ENCODE assay signal across 16 cellular contexts in genomic region chr6:38162493-38163185, GRCh38.
DNase-seq lines count a peak whose midpoint lies in the region; ATAC-seq, FAIRE-seq and TF ChIP-seq lines count a peak whose summit lies in the region.
"Had no signal": no experiment of that assay in that cellular context is flagged by ENCODE, and none has a peak within 500 bp of the region (broad histone marks: within the 10 kb centered on the region; RNA-seq: fewer than 3 reads in every experiment).

No MANE protein-coding gene starts in this region.

- no peak overlapping the region for H3K27ac Mint-ChIP-seq in activated naive CD4-positive, alpha-beta T cell treated with anti-CD3 and anti-CD28 coated beads, Interleukin-2, amount 10 ng/mL, durations not matched to agents 7 days and 5 days
- H3K27ac Mint-ChIP-seq in naive thymus-derived CD4-positive, alpha-beta T cell = no peak overlapping the region
- peak overlapping the region; percentile 53 for H3K27ac Mint-ChIP-seq in stimulated activated naive B cell treated with anti-CD40 and anti-IgM and Interleukin-4, amounts not matched to agents 10 μg/mL and 1 μg/mL and 100 μg/mL, for 72 hours

- H3K9me1 ChIP-seq in K562 (ENCODE audit: control insufficient read depth, insufficient read depth, low read length) = no peaks in the 10 kb centered on the region

- peaks cover 0 to 7% of the 10 kb centered on the region in 2 experiments; a peak in 1 of 5 replicates for H3K27me3 ChIP-seq in K562 (ENCODE audit: control insufficient read depth in 2 of 2, insufficient read depth in 2 of 2, low read length in 2 of 2)
- no peaks in the 10 kb centered on the region for H3K27me3 ChIP-seq in naive thymus-derived CD4-positive, alpha-beta T cell (ENCODE audit: control insufficient read depth in 2 of 2, insufficient read depth in 2 of 2, low read length in 2 of 2)
- H3K27me3 ChIP-seq in effector memory CD4-positive, alpha-beta T cell (replicated peaks; ENCODE audit: control insufficient read depth, insufficient read depth, low read length, poor library complexity, severe bottlenecking) = no peaks in the 10 kb centered on the region

- no peak for TF ChIP-seq RAD21 in K562 (CRISPR knock-in tag; conservative IDR thresholded peaks at IDR 0.05 in 1 of 2, IDR thresholded peaks at IDR 0.05 in 1 of 2)

- intact Hi-C loops in K562 (cut with micrococcal nuclease) = no loop called here
- intact Hi-C loops in naive thymus-derived CD4-positive, alpha-beta T cell (cut with micrococcal nuclease) = no loop called here

- WGBS in K562 (ENCODE audit: insufficient coverage, low coverage, missing lambda C conversion rate) = 56% methylated on average over 17 of the region's 17 CpGs

- no peak overlapping the region; a peak in 1 of 4 replicates for H3K9ac ChIP-seq in K562 (ENCODE audit: insufficient read depth in 1 of 2, low read depth in 2 of 2, low read length in 2 of 2)
- H3K9ac ChIP-seq: GM23248 had no signal

- H3K4me2 ChIP-seq in K562 (ENCODE audit: insufficient read depth, low read length) = no peak overlapping the region

- no peaks in the 10 kb centered on the region for H3K9me3 Mint-ChIP-seq in activated naive CD4-positive, alpha-beta T cell treated with anti-CD3 and anti-CD28 coated beads, Interleukin-2, amount 10 ng/mL, durations not matched to agents 7 days and 5 days
- peaks cover 0 to 9% (median 2%) of the 10 kb centered on the region in 11 donors for H3K9me3 Mint-ChIP-seq in naive thymus-derived CD4-positive, alpha-beta T cell
- peaks cover 0 to 1% of the 10 kb centered on the region in 2 donors for H3K9me3 Mint-ChIP-seq in stimulated activated naive B cell treated with anti-CD40 and anti-IgM and Interleukin-4, amounts not matched to agents 10 μg/mL and 1 μg/mL and 100 μg/mL, for 72 hours

- no peak for FAIRE-seq in K562 (lab: Jason Lieb, UNC)
- FAIRE-seq: D721Med had no signal

- no peaks in the 10 kb centered on the region for H3K4me1 Mint-ChIP-seq in activated naive CD4-positive, alpha-beta T cell treated with anti-CD3 and anti-CD28 coated beads, Interleukin-2, amount 10 ng/mL, durations not matched to agents 7 days and 5 days
- H3K4me1 Mint-ChIP-seq in naive thymus-derived CD4-positive, alpha-beta T cell = peaks cover 0 to 8% (median 0%) of the 10 kb centered on the region in 7 donors
- H3K4me1 Mint-ChIP-seq in stimulated activated naive B cell treated with anti-CD40 and anti-IgM and Interleukin-4, amounts not matched to agents 10 μg/mL and 1 μg/mL and 100 μg/mL, for 72 hours = peaks cover 0 to 6% of the 10 kb centered on the region in 2 donors

- H3K36me3 ChIP-seq in K562 (ENCODE audit: control insufficient read depth, insufficient read depth, low read length) = no peaks in the 10 kb centered on the region
- H3K36me3 ChIP-seq in naive thymus-derived CD4-positive, alpha-beta T cell (ENCODE audit: control insufficient read depth in 2 of 3, insufficient read depth in 3 of 3, low read length in 3 of 3) = no peaks in the 10 kb centered on the region
- no peaks in the 10 kb centered on the region for H3K36me3 ChIP-seq in effector memory CD4-positive, alpha-beta T cell (ENCODE audit: control insufficient read depth, insufficient read depth, low read length)

- no peak overlapping the region for H2AFZ ChIP-seq in K562 (ENCODE audit: low read depth, low read length)
- H2AFZ ChIP-seq: GM23248 had no signal

- no peaks in the 10 kb centered on the region for H3K79me2 ChIP-seq in K562 (ENCODE audit: control insufficient read depth, insufficient read depth, low read length)

- H3K36me3 Mint-ChIP-seq in activated naive CD4-positive, alpha-beta T cell treated with anti-CD3 and anti-CD28 coated beads, Interleukin-2, amount 10 ng/mL, durations not matched to agents 7 days and 5 days = no peaks in the 10 kb centered on the region
- peaks cover 0 to 28% (median 19%) of the 10 kb centered on the region in 5 donors for H3K36me3 Mint-ChIP-seq in naive thymus-derived CD4-positive, alpha-beta T cell
- peaks cover 26 to 48% of the 10 kb centered on the region in 2 donors for H3K36me3 Mint-ChIP-seq in stimulated activated naive B cell treated with anti-CD40 and anti-IgM and Interleukin-4, amounts not matched to agents 10 μg/mL and 1 μg/mL and 100 μg/mL, for 72 hours

- H3K4me1 ChIP-seq in K562 (replicated peaks in 1 of 2; ENCODE audit: control insufficient read depth in 2 of 2, insufficient read depth in 2 of 2, low read length in 2 of 2) = peaks cover 0 to 23% of the 10 kb centered on the region in 2 experiments; a peak in 2 of 5 replicates
- H3K4me1 ChIP-seq in naive thymus-derived CD4-positive, alpha-beta T cell (ENCODE audit: control insufficient read depth in 2 of 2, insufficient read depth in 2 of 2, low read length in 2 of 2) = no peaks in the 10 kb centered on the region
- H3K4me1 ChIP-seq in effector memory CD4-positive, alpha-beta T cell (ENCODE audit: control insufficient read depth, insufficient read depth, low read length, poor library complexity, severe bottlenecking) = no peaks in the 10 kb centered on the region

- TF ChIP-seq EP300 in K562 (IDR thresholded peaks at IDR 0.05; ENCODE audit: low read length) = no peak

- TF ChIP-seq CTCF in K562 (IDR thresholded peaks at IDR 0.05 in 2 of 3, conservative IDR thresholded peaks at IDR 0.05 in 1 of 3; ENCODE audit: insufficient read depth in 2 of 3, low read depth in 1 of 3, low read length in 3 of 3) = no peak

- H3K9me3 ChIP-seq in K562 (replicated peaks; ENCODE audit: control insufficient read depth, insufficient read depth, low read depth, low read length) = no peaks in the 10 kb centered on the region
- no peaks in the 10 kb centered on the region for H3K9me3 ChIP-seq in naive thymus-derived CD4-positive, alpha-beta T cell (ENCODE audit: control insufficient read depth in 2 of 3, low read length in 3 of 3)
- H3K9me3 ChIP-seq in effector memory CD4-positive, alpha-beta T cell (ENCODE audit: control insufficient read depth, low read length) = no peaks in the 10 kb centered on the region

- peaks cover 3% of the 10 kb centered on the region; the same call in 1 of the 2 replicates for H4K20me1 ChIP-seq in K562 (replicated peaks; ENCODE audit: control insufficient read depth, insufficient read depth, low read length)

- CTCF ChIA-PET in activated naive CD4-positive, alpha-beta T cell treated with anti-CD3 and anti-CD28 coated beads, Interleukin-2, amount 10 ng/mL, durations not matched to agents 7 days and 5 days (lab: Charles Lee) = interaction anchor here (0.9 kb wide), 1 partner anchor 372 kb away, joined by 3 read pairs; no protein-coding TSS in a partner anchor
- CTCF ChIA-PET in K562 (lab: Yijun Ruan, JAX; ENCODE audit: low intra/inter-chr PET ratio) = no interaction called here
- CTCF ChIA-PET in naive thymus-derived CD4-positive, alpha-beta T cell (lab: Charles Lee) = no interaction called here

- no peak overlapping the region for H3K27ac ChIP-seq in K562 (ENCODE audit: extremely low read depth, low read depth, low read length)
- no peak overlapping the region for H3K27ac ChIP-seq in naive thymus-derived CD4-positive, alpha-beta T cell (ENCODE audit: low read depth, low read length)
- no peak overlapping the region for H3K27ac ChIP-seq in effector memory CD4-positive, alpha-beta T cell (ENCODE audit: insufficient read depth, low read length, poor library complexity, severe bottlenecking)
- H3K27ac ChIP-seq: 22Rv1, GM23248 had no signal

- POLR2A ChIA-PET in K562 (lab: Yijun Ruan, JAX) = no interaction called here
- POLR2A ChIA-PET in naive thymus-derived CD4-positive, alpha-beta T cell (lab: Charles Lee) = no interaction called here

- H3K4me3 ChIP-seq in K562 = no peak overlapping the region
- no peak overlapping the region for H3K4me3 ChIP-seq in naive thymus-derived CD4-positive, alpha-beta T cell (ENCODE audit: low read length)
- no peak overlapping the region for H3K4me3 ChIP-seq in effector memory CD4-positive, alpha-beta T cell (ENCODE audit: insufficient read depth, low read depth, low read length, poor library complexity, severe bottlenecking)
- H3K4me3 ChIP-seq: GM23248 had no signal

- ATAC-seq in K562 (no peak), GM19463 (IDR thresholded peaks at IDR 0.05; ENCODE audit: unreplicated experiment) (no peak)
- ATAC-seq in naive thymus-derived CD4-positive, alpha-beta T cell = peak; percentile 15
- ATAC-seq in stimulated activated naive B cell treated with anti-CD40 and anti-IgM and Interleukin-4, amounts not matched to agents 10 μg/mL and 1 μg/mL and 100 μg/mL, for 72 hours (replicated peaks) = no peak
- ATAC-seq: CD8-positive, alpha-beta T cell had no signal

- no peaks in the 10 kb centered on the region for H3K27me3 Mint-ChIP-seq in activated naive CD4-positive, alpha-beta T cell treated with anti-CD3 and anti-CD28 coated beads, Interleukin-2, amount 10 ng/mL, durations not matched to agents 7 days and 5 days
- H3K27me3 Mint-ChIP-seq in naive thymus-derived CD4-positive, alpha-beta T cell = no peaks in the 10 kb centered on the region
- H3K27me3 Mint-ChIP-seq in stimulated activated naive B cell treated with anti-CD40 and anti-IgM and Interleukin-4, amounts not matched to agents 10 μg/mL and 1 μg/mL and 100 μg/mL, for 72 hours = no peaks in the 10 kb centered on the region

- peak; percentile 3 for DNase-seq in activated naive CD4-positive, alpha-beta T cell treated with anti-CD3 and anti-CD28 coated beads, Interleukin-2, amount 10 ng/mL, durations not matched to agents 7 days and 5 days
- no peak for DNase-seq in activated naive CD4-positive, alpha-beta T cell (lab: John Stamatoyannopoulos, UW)
- no peak for DNase-seq in K562 (ENCODE audit: extremely low read depth in 1 of 4, low spot score in 3 of 4)
- no peak for DNase-seq in naive thymus-derived CD4-positive, alpha-beta T cell
- no peak for DNase-seq in stimulated activated naive B cell treated with anti-CD40 and anti-IgM and Interleukin-4, amounts not matched to agents 10 μg/mL and 1 μg/mL and 100 μg/mL, for 72 hours
- no peak for DNase-seq in effector memory CD4-positive, alpha-beta T cell
- no peak for DNase-seq in midbrain (lab: John Stamatoyannopoulos, UW)
- DNase-seq: CD8-positive, alpha-beta T cell; COR-L47; DND-41; GDM1; GM23248 had no signal

- no peak overlapping the region for H3K4me3 Mint-ChIP-seq in activated naive CD4-positive, alpha-beta T cell treated with anti-CD3 and anti-CD28 coated beads, Interleukin-2, amount 10 ng/mL, durations not matched to agents 7 days and 5 days
- H3K4me3 Mint-ChIP-seq in naive thymus-derived CD4-positive, alpha-beta T cell = no peak overlapping the region
- no peak overlapping the region for H3K4me3 Mint-ChIP-seq in stimulated activated naive B cell treated with anti-CD40 and anti-IgM and Interleukin-4, amounts not matched to agents 10 μg/mL and 1 μg/mL and 100 μg/mL, for 72 hours
- H3K4me3 Mint-ChIP-seq: CD14-positive monocyte; CD8-positive, alpha-beta T cell had no signal

- TF ChIP-seq POLR2A in K562 (conservative IDR thresholded peaks at IDR 0.05) = no peak

- BruUV-seq in K562 (replicated peaks; lab: Mats Ljungman, UMichigan) = no TSS peak

- in situ Hi-C loops in K562 (cut with MboI) = no loop called here

TF ChIP-seq in K562, 482 proteins besides CTCF, POLR2A, EP300 and RAD21 (continues in another document):
- TF ChIP-seq ZC3H11A (IDR thresholded peaks at IDR 0.05; ENCODE audit: low read depth, low read length) (no peak), KAT2B (IDR thresholded peaks at IDR 0.05; ENCODE audit: low read depth, low read length) (no peak), POLR2G (IDR thresholded peaks at IDR 0.05; ENCODE audit: low read depth, low read length) (peak; percentile 22; the same call in 1 of the 2 replicates), ZNF253 (CRISPR knock-in tag; conservative IDR thresholded peaks at IDR 0.05) (no peak)
